In genomic region chr6:81985191-81985590, GRCh38 we compare ENCODE assay signal across 18 cellular contexts.
"Had no signal": no experiment of that assay in that cellular context is flagged by ENCODE, and none has a peak within 500 bp of the region (broad histone marks: within the 10 kb centered on the region; RNA-seq: fewer than 3 reads in every experiment).

No MANE protein-coding gene starts in this region.

- H3K9me3 Mint-ChIP-seq: dendritic cell treated with granulocyte-macrophage colony-stimulating factor and Interleukin-4, amounts not matched to agents 40 ng/mL and 50 ng/mL, for 4 days had no signal

- DNase-seq: activated B cell treated with CpG ODN at 0.5 μM for 24 hours; activated CD4-positive, alpha-beta T cell treated with anti-CD3 and anti-CD28 coated beads, Interleukin-2, amount 50 U/mL, for 1 hour; activated naive CD4-positive, alpha-beta T cell treated with anti-CD3 and anti-CD28 coated beads, Interleukin-2, amount 50 U/mL, for 16 hours; activated T-cell treated with anti-CD3 and anti-CD28 coated beads for 4 hours; body of pancreas; effector memory CD8-positive, alpha-beta T cell; hypothalamus; lower lobe of right lung; midbrain; naive thymus-derived CD4-positive, alpha-beta T cell; posterior cingulate gyrus; small intestine; thyroid gland had no signal

- H3K4me1 Mint-ChIP-seq: activated B cell treated with CpG ODN at 0.5 μM for 24 hours; central memory CD8-positive, alpha-beta T cell; naive thymus-derived CD4-positive, alpha-beta T cell; stimulated activated effector memory CD8-positive, alpha-beta T cell treated with anti-CD3 and anti-CD28 coated beads, Interleukin-12 subunit alpha, Interleukin-12 subunit beta, amount 100 ng/mL, for 72 hours had no signal

- H3K27me3 Mint-ChIP-seq: activated B cell treated with CpG ODN at 0.5 μM for 24 hours; central memory CD8-positive, alpha-beta T cell; dendritic cell treated with granulocyte-macrophage colony-stimulating factor and Interleukin-4, amounts not matched to agents 40 ng/mL and 50 ng/mL, for 4 days; effector memory CD8-positive, alpha-beta T cell had no signal

- H3K9me3 ChIP-seq: body of pancreas, lower lobe of right lung, thyroid gland, vagina had no signal

- H3K4me3 Mint-ChIP-seq: activated B cell treated with CpG ODN at 0.5 μM for 24 hours; central memory CD8-positive, alpha-beta T cell; dendritic cell treated with granulocyte-macrophage colony-stimulating factor and Interleukin-4, amounts not matched to agents 40 ng/mL and 50 ng/mL, for 4 days; effector memory CD8-positive, alpha-beta T cell; naive thymus-derived CD4-positive, alpha-beta T cell; stimulated activated effector memory CD8-positive, alpha-beta T cell treated with anti-CD3 and anti-CD28 coated beads, Interleukin-12 subunit alpha, Interleukin-12 subunit beta, amount 100 ng/mL, for 72 hours had no signal

- H3K27ac Mint-ChIP-seq: activated B cell treated with CpG ODN at 0.5 μM for 24 hours; dendritic cell treated with granulocyte-macrophage colony-stimulating factor and Interleukin-4, amounts not matched to agents 40 ng/mL and 50 ng/mL, for 4 days; effector memory CD8-positive, alpha-beta T cell; naive thymus-derived CD4-positive, alpha-beta T cell; stimulated activated effector memory CD8-positive, alpha-beta T cell treated with anti-CD3 and anti-CD28 coated beads, Interleukin-12 subunit alpha, Interleukin-12 subunit beta, amount 100 ng/mL, for 72 hours had no signal

- H3K36me3 ChIP-seq: lower lobe of right lung, thyroid gland, vagina had no signal

- ATAC-seq: body of pancreas; effector memory CD8-positive, alpha-beta T cell; lower lobe of right lung; naive thymus-derived CD4-positive, alpha-beta T cell; stimulated activated effector memory CD8-positive, alpha-beta T cell treated with anti-CD3 and anti-CD28 coated beads, Interleukin-12 subunit alpha, Interleukin-12 subunit beta, amount 100 ng/mL, for 72 hours had no signal

- H3K36me3 Mint-ChIP-seq: naive thymus-derived CD4-positive, alpha-beta T cell; stimulated activated effector memory CD8-positive, alpha-beta T cell treated with anti-CD3 and anti-CD28 coated beads, Interleukin-12 subunit alpha, Interleukin-12 subunit beta, amount 100 ng/mL, for 72 hours had no signal

- H3K27ac ChIP-seq: body of pancreas, epithelial cell of prostate, lower lobe of right lung, thyroid gland, vagina had no signal

- H3K4me3 ChIP-seq: body of pancreas, lower lobe of right lung, thyroid gland, vagina had no signal
